ENCODE assay signal across 15 cellular contexts in genomic region chr12:13187399-13187798, GRCh38. TPM values are rescaled to one million over a fixed set of nuclear protein-coding genes. Genes with fewer than 3 reads are reported as not detected.
A peak's percentile ranks its signal among the peaks of the same experiment; 100 is the strongest.
DNase-seq lines count a peak whose midpoint lies in the region; ATAC-seq and TF ChIP-seq lines count a peak whose summit lies in the region.
"Had no signal": no experiment of that assay in that cellular context is flagged by ENCODE, and none has a peak within 500 bp of the region (broad histone marks: within the 10 kb centered on the region; RNA-seq: fewer than 3 reads in every experiment).

No MANE protein-coding gene starts in this region.

- H3K4me3 Mint-ChIP-seq in Calu3 (ENCODE audit: low read depth, unreplicated experiment), result no peak overlapping the region
- H3K4me3 Mint-ChIP-seq in activated T-cell treated with anti-CD3 and anti-CD28 coated beads, Interleukin-2, amount 50 U/mL, for 72 hours, result no peak overlapping the region
- H3K4me3 Mint-ChIP-seq: activated B cell treated with CpG ODN at 0.5 μM for 24 hours had no signal

- no peak overlapping the region for H3K4me3 ChIP-seq in body of pancreas
- no peak overlapping the region for H3K4me3 ChIP-seq in colonic mucosa
- H3K4me3 ChIP-seq in prostate gland, result no peak overlapping the region
- H3K4me3 ChIP-seq: gastrocnemius medialis, HAP-1, psoas muscle had no signal

- H3K27ac ChIP-seq in body of pancreas (no peak overlapping the region), colonic mucosa (no peak overlapping the region), prostate gland (no peak overlapping the region)
- H3K27ac ChIP-seq: gastrocnemius medialis, psoas muscle had no signal

- H3K27ac Mint-ChIP-seq in Calu3 (ENCODE audit: unreplicated experiment), result peak overlapping the region; percentile 3
- H3K27ac Mint-ChIP-seq in activated T-cell treated with anti-CD3 and anti-CD28 coated beads, Interleukin-2, amount 50 U/mL, for 72 hours, result no peak overlapping the region
- H3K27ac Mint-ChIP-seq: activated B cell treated with CpG ODN at 0.5 μM for 24 hours had no signal

- H3K4me1 ChIP-seq in body of pancreas (no peaks in the 10 kb centered on the region), colonic mucosa (no peaks in the 10 kb centered on the region), prostate gland (replicated peaks) (no peaks in the 10 kb centered on the region)
- H3K4me1 ChIP-seq: gastrocnemius medialis, HAP-1, psoas muscle had no signal

- no peaks in the 10 kb centered on the region for H3K9me3 Mint-ChIP-seq in Calu3 (ENCODE audit: low read depth, unreplicated experiment)
- no peaks in the 10 kb centered on the region for H3K9me3 Mint-ChIP-seq in activated T-cell treated with anti-CD3 and anti-CD28 coated beads, Interleukin-2, amount 50 U/mL, for 72 hours
- H3K9me3 Mint-ChIP-seq: activated B cell treated with CpG ODN at 0.5 μM for 24 hours had no signal

- TF ChIP-seq POLR2A in body of pancreas (IDR thresholded peaks at IDR 0.05) (no peak), prostate gland (IDR thresholded peaks at IDR 0.05) (no peak)

- CTCF ChIA-PET in Calu3 (lab: Charles Lee), result interaction anchor here (0.6 to 1.2 kb wide), 2 partner anchors 8 to 65 kb away, joined by 3 to 5 read pairs; partner anchors contain the start of gene EMP1

- DNase-seq in Calu3, result no peak
- DNase-seq in body of pancreas, result no peak
- no peak for DNase-seq in left lobe of liver (ENCODE audit: low spot score)
- DNase-seq in activated CD4-positive, alpha-beta T cell treated with anti-CD3 and anti-CD28 coated beads, Interleukin-2, amount 50 U/mL, for 4 hours, result no peak
- no peak for DNase-seq in colonic mucosa
- DNase-seq in prostate gland (ENCODE audit: low spot score), result no peak
- no peak for DNase-seq in activated T-cell treated with anti-CD3 and anti-CD28 coated beads, Interleukin-2, amount 50 U/mL, for 72 hours
- DNase-seq: activated B cell treated with CpG ODN at 0.5 μM for 24 hours, C1 segment of cervical spinal cord, gastrocnemius medialis, NCI-H446 treated with DMSO at 0.1 percent for 48 hours, psoas muscle, Right ventricle myocardium superior had no signal

- peaks cover 24% of the 10 kb centered on the region for H3K4me1 Mint-ChIP-seq in Calu3 (ENCODE audit: low read depth, unreplicated experiment)
- H3K4me1 Mint-ChIP-seq in activated T-cell treated with anti-CD3 and anti-CD28 coated beads, Interleukin-2, amount 50 U/mL, for 72 hours (ENCODE audit: low read depth), result peaks cover 12% of the 10 kb centered on the region
- H3K4me1 Mint-ChIP-seq: activated B cell treated with CpG ODN at 0.5 μM for 24 hours had no signal

- TF ChIP-seq CTCF in Calu3 (IDR thresholded peaks at IDR 0.05; ENCODE audit: unreplicated experiment), result no peak
- TF ChIP-seq CTCF in body of pancreas (IDR thresholded peaks at IDR 0.05), result no peak
- no peak for TF ChIP-seq CTCF in colonic mucosa (IDR thresholded peaks at IDR 0.05)
- no peak for TF ChIP-seq CTCF in prostate gland (IDR thresholded peaks at IDR 0.05)

- no peaks in the 10 kb centered on the region for H3K36me3 Mint-ChIP-seq in Calu3 (ENCODE audit: insufficient read depth, unreplicated experiment)
- H3K36me3 Mint-ChIP-seq in activated T-cell treated with anti-CD3 and anti-CD28 coated beads, Interleukin-2, amount 50 U/mL, for 72 hours (ENCODE audit: insufficient read depth in 2 of 2), result no peaks in the 10 kb centered on the region

- BruUV-seq in Calu3 (replicated peaks; lab: Mats Ljungman, UMichigan), result no TSS peak

- no peaks in the 10 kb centered on the region for H3K9me3 ChIP-seq in body of pancreas
- H3K9me3 ChIP-seq in colonic mucosa, result no peaks in the 10 kb centered on the region
- H3K9me3 ChIP-seq in prostate gland, result no peaks in the 10 kb centered on the region
- H3K9me3 ChIP-seq: gastrocnemius medialis, HAP-1, psoas muscle had no signal

- intact Hi-C loops in Calu3 (cut with micrococcal nuclease; ENCODE audit: unreplicated experiment), result no loop called here
- intact Hi-C loops in body of pancreas (cut with DNase I), result no loop called here
- intact Hi-C loops in colonic mucosa (cut with DNase I), result no loop called here
- intact Hi-C loops in prostate gland (cut with DNase I), result no loop called here

- H3K27me3 Mint-ChIP-seq in Calu3 (ENCODE audit: unreplicated experiment), result no peaks in the 10 kb centered on the region
- H3K27me3 Mint-ChIP-seq in activated T-cell treated with anti-CD3 and anti-CD28 coated beads, Interleukin-2, amount 50 U/mL, for 72 hours (ENCODE audit: low read depth), result peaks cover 6% of the 10 kb centered on the region

- no peak overlapping the region for H3K9ac ChIP-seq in colonic mucosa (ENCODE audit: low read depth in 2 of 2, low read length in 2 of 2)

- WGBS in body of pancreas, 2 donors, result 43 to 50% methylated on average over 4 of the region's 4 CpGs
- 46% methylated on average over 4 of the region's 4 CpGs for WGBS in prostate gland

- ATAC-seq in HG03354 (IDR thresholded peaks at IDR 0.05; ENCODE audit: poor library complexity, severe bottlenecking, unreplicated experiment) (peak; percentile 70), body of pancreas (peak; percentile 18), left lobe of liver (peak; percentile 81)
- ATAC-seq in activated T-cell treated with anti-CD3 and anti-CD28 coated beads, Interleukin-2, amount 50 U/mL, for 72 hours (replicated peaks in 1 of 2), result no peak
- ATAC-seq: gastrocnemius medialis had no signal

- H3K27me3 ChIP-seq in body of pancreas, result no peaks in the 10 kb centered on the region
- no peaks in the 10 kb centered on the region for H3K27me3 ChIP-seq in colonic mucosa
- no peaks in the 10 kb centered on the region for H3K27me3 ChIP-seq in prostate gland (replicated peaks; ENCODE audit: insufficient read depth)
- H3K27me3 ChIP-seq: gastrocnemius medialis had no signal

- H3K36me3 ChIP-seq in body of pancreas (replicated peaks in 1 of 2; ENCODE audit: insufficient read depth in 1 of 2, low read depth in 2 of 2) (no peaks in the 10 kb centered on the region), colonic mucosa (no peaks in the 10 kb centered on the region), prostate gland (no peaks in the 10 kb centered on the region)
- H3K36me3 ChIP-seq: gastrocnemius medialis, HAP-1 had no signal

RNA-seq across cellular contexts. Expression of gene EMP1, which starts 9.1 kb away (rescaled TPM):
- 128 and 146 TPM in 2 replicates for total RNA-seq in Calu3 (2022)
- total RNA-seq in body of pancreas, result 10 to 100 TPM; 29.0 to 40.5 TPM
- total RNA-seq in left lobe of liver, result 11.6 TPM
- 100 to 1,000 TPM; 265 to 667 TPM for total RNA-seq in colonic mucosa
- total RNA-seq in prostate gland, result 10 to 100 TPM; 38.9 to 71.6 TPM
- total RNA-seq in activated T-cell treated with anti-CD3 and anti-CD28 coated beads, Interleukin-2, amount 50 U/mL, for 72 hours, result 10 to 100 TPM in 1 of 2 donors, 1 to 10 TPM in 1; 4.2 to 19.2 TPM
- total RNA-seq: activated B cell treated with CpG ODN at 0.5 μM for 24 hours had no signal

Comparison
In these comparisons a context has a peak if more than half of its experiments do, and no peak if none do; other contexts are left out.
1. ATAC-seq: peak in HG03354 (single experiment), body of pancreas (single experiment) and left lobe of liver (single experiment); none in activated T-cell treated with anti-CD3 and anti-CD28 coated beads, Interleukin-2, amount 50 U/mL, for 72 hours (0 of 2).